Comparison of ENCODE assay signal across 27 cellular contexts in the genomic region with DNA sequence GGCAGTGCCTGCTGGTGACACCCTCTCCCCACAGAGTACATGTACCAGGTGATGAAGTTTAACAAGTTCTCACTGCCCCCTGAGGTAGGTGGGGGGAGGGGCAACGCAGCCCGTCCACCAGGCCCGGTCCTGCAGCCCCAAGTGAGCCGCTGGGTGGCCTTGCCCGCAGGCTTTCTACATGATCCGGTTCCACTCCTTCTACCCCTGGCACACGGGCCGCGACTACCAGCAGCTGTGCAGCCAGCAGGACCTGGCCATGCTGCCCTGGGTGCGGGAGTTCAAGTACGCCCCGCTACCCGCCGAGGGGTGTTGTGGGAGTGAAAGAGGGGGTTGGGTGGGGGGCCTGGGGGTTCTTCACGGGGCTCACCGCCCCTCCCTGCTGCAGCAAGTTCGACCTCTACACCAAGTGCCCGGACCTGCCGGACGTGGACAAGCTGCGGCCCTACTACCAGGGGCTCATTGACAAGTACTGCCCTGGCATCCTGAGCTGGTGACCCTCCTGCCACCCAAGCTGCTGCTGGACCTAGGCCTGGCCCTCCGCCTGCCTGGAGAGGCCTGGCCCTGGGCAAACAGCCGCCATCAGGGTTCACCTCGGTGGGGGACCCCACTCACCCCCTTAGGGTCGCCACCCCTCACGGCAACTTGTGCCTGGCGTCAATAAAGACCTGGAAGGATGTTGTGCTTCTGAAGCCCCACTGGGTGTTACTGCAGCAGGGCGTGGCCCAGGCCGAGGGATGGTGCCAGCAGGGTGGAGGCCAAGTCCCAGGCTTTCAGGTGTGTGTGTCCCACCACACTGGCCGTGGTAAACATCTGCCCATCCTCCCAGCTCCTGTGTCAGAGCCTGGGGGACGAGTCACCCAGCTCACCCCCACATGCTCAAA. TPM values are rescaled to one million over a fixed set of nuclear protein-coding genes. Genes with fewer than 3 reads are reported as not detected.
DNase-seq lines count a peak whose midpoint lies in the region; ATAC-seq and TF ChIP-seq lines count a peak whose summit lies in the region.
"Had no signal": no experiment of that assay in that cellular context is flagged by ENCODE, and none has a peak within 500 bp of the region (broad histone marks: within the 10 kb centered on the region; RNA-seq: fewer than 3 reads in every experiment).

No MANE protein-coding gene starts in this region.

- H2AK9ac ChIP-seq in IMR-90 (replicated peaks; ENCODE audit: low read depth, low read length, poor library complexity): no peak overlapping the region

- no peak overlapping the region for H4K91ac ChIP-seq in IMR-90 (ENCODE audit: insufficient read depth, low read depth, low read length)

- no peak overlapping the region for H3K56ac ChIP-seq in IMR-90 (ENCODE audit: extremely low read depth, insufficient read depth, low read length)

- BruUV-seq in IMR-90 (replicated peaks; lab: Mats Ljungman, UMichigan): no TSS peak

- TF ChIP-seq CTCF in IMR-90 (conservative IDR thresholded peaks at IDR 0.05; ENCODE audit: low read depth, low read length) (no peak), osteoblast (IDR thresholded peaks at IDR 0.05; ENCODE audit: extremely low read depth, low read depth, low read length) (no peak), esophagus muscularis mucosa (IDR thresholded peaks at IDR 0.05) (no peak)

- H3K4me1 ChIP-seq in BLaER1 treated with 17β-estradiol and CSF1 and Interleukin-3, amounts not matched to agents 10 nM and 100 nM: peaks cover 25 to 62% (median 54%) of the 10 kb centered on the region in 10 experiments
- H3K4me1 ChIP-seq in IMR-90 (ENCODE audit: control insufficient read depth, insufficient read depth, low read length): no peaks in the 10 kb centered on the region
- H3K4me1 ChIP-seq in osteoblast (ENCODE audit: insufficient read depth, low read length): no peaks in the 10 kb centered on the region
- no peaks in the 10 kb centered on the region for H3K4me1 ChIP-seq in esophagus muscularis mucosa
- H3K4me1 ChIP-seq: HAP-1 had no signal

- H2BK15ac ChIP-seq in IMR-90 (ENCODE audit: low read depth, low read length): no peak overlapping the region

- no peak overlapping the region for H3K14ac ChIP-seq in IMR-90 (replicated peaks; ENCODE audit: low read depth, low read length)

- no peak overlapping the region for H3K23ac ChIP-seq in IMR-90 (ENCODE audit: low read depth, low read length)

- no peak overlapping the region for H4K5ac ChIP-seq in IMR-90 (ENCODE audit: low read depth, low read length)

- no peaks in the 10 kb centered on the region for H3K79me2 ChIP-seq in osteoblast (ENCODE audit: insufficient read depth, low read length)

- TF ChIP-seq POLR2A in IMR-90 (IDR thresholded peaks at IDR 0.05; ENCODE audit: low read depth, low read length): no peak
- no peak for TF ChIP-seq POLR2A in esophagus muscularis mucosa (IDR thresholded peaks at IDR 0.05; ENCODE audit: low read depth)

- H4K20me1 ChIP-seq in BLaER1 treated with 17β-estradiol and CSF1 and Interleukin-3, amounts not matched to agents 10 nM and 100 nM: peaks cover 0 to 13% (median 0%) of the 10 kb centered on the region in 11 experiments; a peak in 2 of 22 replicates
- H4K20me1 ChIP-seq in IMR-90 (ENCODE audit: insufficient read depth, low read length): no peaks in the 10 kb centered on the region; the same call in 1 of the 2 replicates
- H4K20me1 ChIP-seq in osteoblast (ENCODE audit: insufficient read depth, low read length): no peaks in the 10 kb centered on the region

- TF ChIP-seq EP300 in esophagus muscularis mucosa (IDR thresholded peaks at IDR 0.05): no peak

- H4K8ac ChIP-seq in IMR-90 (ENCODE audit: low read depth in 2 of 2, low read length in 2 of 2): no peak overlapping the region

- no peak overlapping the region for H3K18ac ChIP-seq in IMR-90 (ENCODE audit: low read depth, low read length)

- DNase-seq in IMR-90: no peak
- DNase-seq in osteoblast (ENCODE audit: insufficient read length, low spot score, missing footprints): peak; percentile 81
- no peak for DNase-seq in NCI-H128 (lab: John Stamatoyannopoulos, UW; ENCODE audit: unreplicated experiment)
- no peak for DNase-seq in esophagus muscularis mucosa (ENCODE audit: extremely low spot score)
- DNase-seq in activated CD8-positive, alpha-beta memory T cell treated with anti-CD3 and anti-CD28 coated beads for 24 hours: no peak
- DNase-seq: AML-193, DMS153, DND-41, HFFc6, KBM-7, MM.1S, NCI-H1417, NCI-H1694 treated with DMSO at 0.1 percent for 48 hours, NCI-H2081, NCI-H2171, NCI-H226, NCI-H510A, NCI-H69, OCI-M1, Peyer's patch, SK-N-SH, SW 1271 had no signal

- H2BK20ac ChIP-seq in IMR-90 (ENCODE audit: low read depth, low read length): no peak overlapping the region

- peak overlapping the region in 8 of 11 experiments; percentile 6 to 87 (median 77); a peak in 13 of 22 replicates for H3K4me2 ChIP-seq in BLaER1 treated with 17β-estradiol and CSF1 and Interleukin-3, amounts not matched to agents 10 nM and 100 nM
- H3K4me2 ChIP-seq in IMR-90 (ENCODE audit: low read depth, low read length) (no peak overlapping the region), osteoblast (ENCODE audit: insufficient read depth, low read length) (no peak overlapping the region)
- H3K4me2 ChIP-seq: SK-N-SH had no signal

- no peak for TF ChIP-seq RAD21 in IMR-90 (IDR thresholded peaks at IDR 0.05; ENCODE audit: low read length)

- H3K9me1 ChIP-seq in IMR-90 (ENCODE audit: insufficient read depth, low read length): no peaks in the 10 kb centered on the region

- H3K4me3 ChIP-seq in BLaER1 treated with 17β-estradiol and CSF1 and Interleukin-3, amounts not matched to agents 10 nM and 100 nM: no peak overlapping the region
- no peak overlapping the region for H3K4me3 ChIP-seq in IMR-90 (ENCODE audit: insufficient read depth, low read depth, low read length)
- H3K4me3 ChIP-seq in osteoblast (ENCODE audit: insufficient read depth, low read length): no peak overlapping the region
- no peak overlapping the region for H3K4me3 ChIP-seq in esophagus muscularis mucosa
- H3K4me3 ChIP-seq: HAP-1, Peyer's patch had no signal

- WGBS in IMR-90 (ENCODE audit: extremely low coverage in 2 of 2, insufficient read length in 1 of 2), 2 experiments: 89% methylated on average over 9 of the region's 31 CpGs; no CpG with 5 or more reads in 1 of the 2 experiments
- 74% methylated on average over 18 of the region's 31 CpGs for WGBS in esophagus muscularis mucosa

- CTCF ChIA-PET in IMR-90 (lab: Yijun Ruan, JAX): interaction anchor here (1.0 kb wide), 1 partner anchor 9 kb away, joined by 4 read pairs; no protein-coding TSS in a partner anchor

- POLR2A ChIA-PET in IMR-90 (lab: Charles Lee; ENCODE audit: unreplicated experiment): no interaction called here

- dilution Hi-C loops in IMR-90 (cut with HindIII; ENCODE audit: low sequenced_read_pairs, unreplicated experiment): no loop called here

- H2BK5ac ChIP-seq in IMR-90 (ENCODE audit: low read depth, low read length, poor library complexity, severe bottlenecking): no peak overlapping the region

- intact Hi-C loops in IMR-90 (cut with micrococcal nuclease): no loop called here
- intact Hi-C loops in esophagus muscularis mucosa (cut with DNase I): no loop called here

- peak overlapping the region in 2 of 11 experiments; percentile 4 to 47; a peak in 1 of 22 replicates for H3K27ac ChIP-seq in BLaER1 treated with 17β-estradiol and CSF1 and Interleukin-3, amounts not matched to agents 10 nM and 100 nM
- H3K27ac ChIP-seq in IMR-90 (ENCODE audit: insufficient read depth, low read length) (no peak overlapping the region), osteoblast (ENCODE audit: low read depth, low read length) (no peak overlapping the region), esophagus muscularis mucosa (replicated peaks in 1 of 4) (no peak overlapping the region)
- H3K27ac ChIP-seq: Peyer's patch had no signal

- no peak overlapping the region for H2BK120ac ChIP-seq in IMR-90 (ENCODE audit: low read depth, low read length)

- ATAC-seq in IMR-90 (ENCODE audit: low read depth) (no peak), esophagus mucosa (peak; percentile 5)

- in situ Hi-C loops in IMR-90 (cut with MboI; ENCODE audit: low sequenced_read_pairs): no loop called here

- H3K27me3 ChIP-seq in BLaER1 treated with 17β-estradiol and CSF1 and Interleukin-3, amounts not matched to agents 10 nM and 100 nM: no peaks in the 10 kb centered on the region
- H3K27me3 ChIP-seq in IMR-90 (ENCODE audit: control insufficient read depth, insufficient read depth, low read length): no peaks in the 10 kb centered on the region; the same call in none of the 2 replicates
- H3K27me3 ChIP-seq in osteoblast (ENCODE audit: insufficient read depth, low read length): no peaks in the 10 kb centered on the region
- H3K27me3 ChIP-seq in esophagus muscularis mucosa: peaks cover 0 to 52% (median 7%) of the 10 kb centered on the region in 4 donors
- H3K27me3 ChIP-seq: Peyer's patch had no signal

- no peaks in the 10 kb centered on the region for H3K36me3 ChIP-seq in BLaER1 treated with 17β-estradiol and CSF1 and Interleukin-3, amounts not matched to agents 10 nM and 100 nM
- H3K36me3 ChIP-seq in IMR-90 (ENCODE audit: control insufficient read depth, insufficient read depth, low read length) (no peaks in the 10 kb centered on the region), osteoblast (ENCODE audit: insufficient read depth, low read length) (no peaks in the 10 kb centered on the region), esophagus muscularis mucosa (no peaks in the 10 kb centered on the region)
- H3K36me3 ChIP-seq: HAP-1, Peyer's patch had no signal

- no peaks in the 10 kb centered on the region for H3K9me3 ChIP-seq in BLaER1 treated with 17β-estradiol and CSF1 and Interleukin-3, amounts not matched to agents 10 nM and 100 nM (replicated peaks in 1 of 11)
- H3K9me3 ChIP-seq in IMR-90 (ENCODE audit: control insufficient read depth, insufficient read depth, low read length) (no peaks in the 10 kb centered on the region), osteoblast (ENCODE audit: low read depth, low read length) (no peaks in the 10 kb centered on the region), esophagus muscularis mucosa (no peaks in the 10 kb centered on the region)
- H3K9me3 ChIP-seq: HAP-1, Peyer's patch, SK-N-SH had no signal

- H3K4ac ChIP-seq in IMR-90 (ENCODE audit: low read depth, low read length): no peak overlapping the region

- no peaks in the 10 kb centered on the region for H3K79me1 ChIP-seq in IMR-90 (ENCODE audit: low read depth in 1 of 2, low read length in 2 of 2)

- no peak overlapping the region for H3K9ac ChIP-seq in BLaER1 treated with 17β-estradiol and CSF1 and Interleukin-3, amounts not matched to agents 10 nM and 100 nM
- no peak overlapping the region for H3K9ac ChIP-seq in IMR-90 (ENCODE audit: low read depth, low read length)
- H3K9ac ChIP-seq: SK-N-SH had no signal

- no peak overlapping the region for H2AK5ac ChIP-seq in IMR-90 (ENCODE audit: low read depth, low read length)

- H2AFZ ChIP-seq in IMR-90 (replicated peaks; ENCODE audit: low read length, poor library complexity) (peak overlapping the region; percentile 32), osteoblast (ENCODE audit: low read length) (no peak overlapping the region)

RNA-seq across cellular contexts. Expression of gene MIOX, which starts 2.9 kb away (rescaled TPM):
- total RNA-seq in IMR-90 (2012; rRNA removed) (not detected in 2 replicates), esophagus mucosa (not detected), osteoblast (under 0.01 TPM in 1 of 2 replicates, not detected in the other), esophagus muscularis mucosa (not detected)
- not detected in 2 replicates for polyA plus RNA-seq in IMR-90 (2012; rRNA removed)
- not detected in 2 replicates for polyA plus RNA-seq in IMR-90 (2012; cell fraction: cytosol; rRNA removed)
- 0.46 and 0.61 TPM in 2 replicates for polyA plus RNA-seq in IMR-90 (2012; cell fraction: nucleus; rRNA removed; ENCODE audit: low replicate concordance)
- total RNA-seq: HFFc6, HT1080, LHCN-M2, Peyer's patch had no signal

RNA-seq across cellular contexts. Expression of gene ADM2, which starts 8.3 kb away (rescaled TPM):
- total RNA-seq in IMR-90 (2012; rRNA removed): 0.18 and 0.28 TPM in 2 replicates
- 1.9 and 2.3 TPM in 2 replicates for polyA plus RNA-seq in IMR-90 (2012; rRNA removed)
- 1.8 and 4.1 TPM in 2 replicates for polyA plus RNA-seq in IMR-90 (2012; cell fraction: cytosol; rRNA removed)
- 2.3 and 3.8 TPM in 2 replicates for polyA plus RNA-seq in IMR-90 (2012; cell fraction: nucleus; rRNA removed; ENCODE audit: low replicate concordance)
- total RNA-seq in esophagus mucosa: 11.7 TPM
- total RNA-seq in osteoblast: 9.1 and 9.4 TPM in 2 replicates
- under 1 TPM in 1 of 4 donors, not detected in 3; under 0.01 TPM for total RNA-seq in esophagus muscularis mucosa
- total RNA-seq: LHCN-M2 had no signal

RNA-seq across cellular contexts. Expression of gene SBF1, which starts 14.8 kb away (rescaled TPM):
- total RNA-seq in IMR-90 (2012; rRNA removed): 21.5 and 22.8 TPM in 2 replicates
- 33.2 and 41.0 TPM in 2 replicates for polyA plus RNA-seq in IMR-90 (2012; rRNA removed)
- polyA plus RNA-seq in IMR-90 (2012; cell fraction: cytosol; rRNA removed): 28.0 and 35.6 TPM in 2 replicates
- 81.2 and 239 TPM in 2 replicates for polyA plus RNA-seq in IMR-90 (2012; cell fraction: nucleus; rRNA removed; ENCODE audit: low replicate concordance)
- 55.0 TPM for total RNA-seq in esophagus mucosa
- total RNA-seq in osteoblast: 74.3 and 93.0 TPM in 2 replicates
- total RNA-seq in esophagus muscularis mucosa: 100 to 1,000 TPM in 2 of 4 donors, 10 to 100 TPM in 2; 56.1 to 121 (median 86.9) TPM

RNA-seq across cellular contexts. Expression of gene LMF2, which starts 17.9 kb away (rescaled TPM):
- 15.6 and 16.8 TPM in 2 replicates for total RNA-seq in IMR-90 (2012; rRNA removed)
- 82.6 and 103 TPM in 2 replicates for polyA plus RNA-seq in IMR-90 (2012; rRNA removed)
- 39.0 and 77.4 TPM in 2 replicates for polyA plus RNA-seq in IMR-90 (2012; cell fraction: cytosol; rRNA removed)
- polyA plus RNA-seq in IMR-90 (2012; cell fraction: nucleus; rRNA removed; ENCODE audit: low replicate concordance): 417 and 1,505 TPM in 2 replicates
- total RNA-seq in esophagus mucosa: 43.7 TPM
- 56.8 and 60.7 TPM in 2 replicates for total RNA-seq in osteoblast
- total RNA-seq in esophagus muscularis mucosa: 10 to 100 TPM; 34.9 to 67.1 (median 46.8) TPM

RNA-seq across cellular contexts. Expression of gene NCAPH2, which starts 18.4 kb away (rescaled TPM):
- total RNA-seq in IMR-90 (2012; rRNA removed) (36.4 and 38.5 TPM in 2 replicates), esophagus mucosa (37.1 TPM), osteoblast (24.2 and 27.5 TPM in 2 replicates), esophagus muscularis mucosa (10 to 100 TPM; 30.3 to 44.6 (median 41.7) TPM)
- 30.2 and 30.8 TPM in 2 replicates for polyA plus RNA-seq in IMR-90 (2012; rRNA removed)
- polyA plus RNA-seq in IMR-90 (2012; cell fraction: cytosol; rRNA removed): 21.4 and 24.2 TPM in 2 replicates
- polyA plus RNA-seq in IMR-90 (2012; cell fraction: nucleus; rRNA removed; ENCODE audit: low replicate concordance): 41.1 and 97.4 TPM in 2 replicates

Comparison
In these comparisons a context has a peak if more than half of its experiments do, and no peak if none do; other contexts are left out.
1. H3K4me2 ChIP-seq: peak in BLaER1 treated with 17β-estradiol and CSF1 and Interleukin-3, amounts not matched to agents 10 nM and 100 nM (8 of 11); none in IMR-90 (single experiment) and osteoblast (single experiment).